Comparison of ENCODE assay signal across 9 cellular contexts in the genomic region with DNA sequence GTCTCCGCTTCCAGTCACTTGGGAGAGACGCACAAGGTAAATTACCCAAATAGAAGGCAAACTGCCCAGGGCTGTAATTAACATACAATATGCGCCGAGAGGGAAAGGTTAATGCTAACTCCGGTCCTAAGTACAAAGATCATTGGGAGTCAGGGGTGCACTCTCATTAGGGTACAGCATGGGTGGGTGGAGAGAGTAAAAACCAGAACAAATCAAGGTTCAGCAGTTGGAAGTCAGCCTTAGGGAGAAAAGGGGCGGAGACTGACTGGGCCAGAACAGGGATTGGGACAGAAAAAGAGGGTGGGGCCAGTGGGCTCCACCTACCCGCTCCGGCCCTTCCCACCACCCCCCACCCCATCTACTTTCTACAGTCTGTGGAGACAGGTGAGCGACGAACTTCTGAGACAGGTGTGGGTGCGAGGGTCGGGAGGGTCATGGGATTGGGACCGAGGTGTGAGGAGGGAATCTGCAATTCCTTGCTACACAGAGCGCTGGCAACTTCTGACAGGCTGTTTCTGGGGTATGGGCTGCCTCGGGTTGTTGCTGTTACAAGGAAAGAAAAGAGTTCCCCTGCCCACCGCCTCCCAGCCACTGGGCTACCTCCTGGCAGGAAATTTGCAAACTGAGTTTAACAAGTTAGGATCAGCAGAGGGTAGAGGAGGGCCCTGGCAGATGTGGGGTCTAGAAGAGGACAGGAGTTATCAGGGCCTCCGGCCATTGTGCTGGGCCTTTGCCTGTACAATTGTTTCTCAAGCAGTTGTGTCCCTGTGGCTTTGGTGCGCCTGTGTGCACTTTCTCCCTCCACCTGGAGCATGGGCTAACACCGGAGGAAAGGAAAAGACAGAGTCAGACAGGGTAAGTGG. TPM values are rescaled to one million over a fixed set of nuclear protein-coding genes. Genes with fewer than 3 reads are reported as not detected.
DNase-seq lines count a peak whose midpoint lies in the region; ATAC-seq lines count a peak whose summit lies in the region.
"Had no signal": no experiment of that assay in that cellular context is flagged by ENCODE, and none has a peak within 500 bp of the region (broad histone marks: within the 10 kb centered on the region; RNA-seq: fewer than 3 reads in every experiment).

TMEM139 (plus strand) TSS at position 368 of the 863 bp plus-strand sequence. CDS start 1,000 bp downstream, outside the sequence.

- no peak within 1 kb of the TSS for H3K4me3 Mint-ChIP-seq in central memory CD8-positive, alpha-beta T cell

- no peaks in the 10 kb centered on the region for H3K9me3 Mint-ChIP-seq in central memory CD8-positive, alpha-beta T cell

- H3K27me3 Mint-ChIP-seq in central memory CD8-positive, alpha-beta T cell, result no peaks in the 10 kb centered on the region

- peak within 1 kb of the TSS; percentile 9 for H3K4me3 ChIP-seq in Jurkat, Clone E6-1 (ENCODE audit: low read length)

- H3K27ac Mint-ChIP-seq in central memory CD8-positive, alpha-beta T cell (ENCODE audit: low read depth), result peak within 1 kb of the TSS; percentile 75

- peak; percentile 91 for DNase-seq in ACHN
- DNase-seq in Jurkat, Clone E6-1 (ENCODE audit: low read depth, low spot score), result no peak
- no peak for DNase-seq in central memory CD8-positive, alpha-beta T cell (ENCODE audit: low spot score in 2 of 2)
- peak; percentile 73 for DNase-seq in medulla oblongata (ENCODE audit: extremely low spot score)
- no peak for DNase-seq in D341Med (ENCODE audit: low spot score)
- DNase-seq in T-helper 9 cell, result no peak
- DNase-seq in ecto neural progenitor cell (ENCODE audit: low spot score), result no peak
- DNase-seq: NCI-H510A treated with DMSO at 0.1 percent for 48 hours had no signal

- H3K36me3 Mint-ChIP-seq in central memory CD8-positive, alpha-beta T cell (ENCODE audit: insufficient read depth), result peaks cover 11% of the 10 kb centered on the region

- ATAC-seq in central memory CD8-positive, alpha-beta T cell (replicated peaks; ENCODE audit: extremely low read depth, poor library complexity, severe bottlenecking), result no peak
- no peak for ATAC-seq in GM19023 (IDR thresholded peaks at IDR 0.05; ENCODE audit: unreplicated experiment)

- H3K4me1 Mint-ChIP-seq in central memory CD8-positive, alpha-beta T cell, result peaks cover 36% of the 10 kb centered on the region

- in situ Hi-C loops in ACHN (cut with HindIII; ENCODE audit: low pct_ligation_motif_present, low pct_unique_long_range_greater_than_20kb, low sequenced_read_pairs), result no loop called here

RNA-seq across cellular contexts. Expression of gene TMEM139, which starts in this region (rescaled TPM):
- 2.2 TPM for polyA plus RNA-seq in Jurkat, Clone E6-1 (2012; ENCODE audit: insufficient read depth, insufficient read length)

Comparison
In these comparisons a context has a peak if more than half of its experiments do, and no peak if none do; other contexts are left out.
1. DNase-seq: peak in ACHN (single experiment) and medulla oblongata (single experiment); none in Jurkat, Clone E6-1 (single experiment), central memory CD8-positive, alpha-beta T cell (0 of 2), D341Med (single experiment), T-helper 9 cell (single experiment) and ecto neural progenitor cell (single experiment).